25 cellular contexts compared by ENCODE assay signal in genomic region chr2:129133692-129134641, GRCh38.
DNase-seq lines count a peak whose midpoint lies in the region; ATAC-seq and TF ChIP-seq lines count a peak whose summit lies in the region.
"Had no signal": no experiment of that assay in that cellular context is flagged by ENCODE, and none has a peak within 500 bp of the region (broad histone marks: within the 10 kb centered on the region; RNA-seq: fewer than 3 reads in every experiment).

No MANE protein-coding gene starts in this region.

- H3K27me3 Mint-ChIP-seq in mesothelial cell of epicardium (ENCODE audit: low read depth) = no peaks in the 10 kb centered on the region
- H3K27me3 Mint-ChIP-seq: CD4-positive, alpha-beta T cell; CD8-positive, alpha-beta memory T cell had no signal

- H3K79me2 ChIP-seq in Loucy (ENCODE audit: insufficient read depth, low read length) (no peaks in the 10 kb centered on the region), GM23248 (ENCODE audit: insufficient read depth) (no peaks in the 10 kb centered on the region)

- H3K4me2 ChIP-seq in Loucy (ENCODE audit: low read depth, low read length, poor library complexity, severe bottlenecking) (peak overlapping the region; percentile 25), mesenchymal stem cell (ENCODE audit: low read length, poor library complexity, severe bottlenecking) (no peak overlapping the region), GM23248 (ENCODE audit: unreplicated experiment) (no peak overlapping the region)
- H3K4me2 ChIP-seq: A549; BLaER1 treated with 17β-estradiol and CSF1 and Interleukin-3, amounts not matched to agents 10 nM and 100 nM had no signal

- intact Hi-C loops in body of pancreas (cut with DNase I) = no loop called here

- peak; percentile 85 for ATAC-seq in body of pancreas
- no peak for ATAC-seq in GM18519 (IDR thresholded peaks at IDR 0.05; ENCODE audit: low FRiP score, unreplicated experiment)
- ATAC-seq: A549, GM12878 had no signal

- no peak overlapping the region for H2AFZ ChIP-seq in Loucy (ENCODE audit: low read length)
- no peak overlapping the region for H2AFZ ChIP-seq in mesenchymal stem cell (ENCODE audit: low read depth, low read length)
- no peak overlapping the region for H2AFZ ChIP-seq in GM23248

- H3K23ac ChIP-seq in mesenchymal stem cell (ENCODE audit: low read length in 2 of 2) = no peak overlapping the region

- H2AK5ac ChIP-seq in mesenchymal stem cell (ENCODE audit: low read length, severe bottlenecking) = no peak overlapping the region

- no peak overlapping the region for H2BK15ac ChIP-seq in mesenchymal stem cell (ENCODE audit: low read depth, poor library complexity, severe bottlenecking)

- H3K4me3 ChIP-seq in Loucy (ENCODE audit: low read length, poor library complexity, severe bottlenecking) (peak overlapping the region; percentile 2), body of pancreas (no peak overlapping the region), mesenchymal stem cell (ENCODE audit: insufficient read depth in 1 of 2, low read depth in 1 of 2, low read length in 2 of 2) (no peak overlapping the region), GM23248 (no peak overlapping the region)
- H3K4me3 ChIP-seq: A549; BLaER1 treated with 17β-estradiol and CSF1 and Interleukin-3, amounts not matched to agents 10 nM and 100 nM; GM12878; HAP-1 had no signal

- peaks cover 33% of the 10 kb centered on the region for H3K4me1 Mint-ChIP-seq in mesothelial cell of epicardium
- H3K4me1 Mint-ChIP-seq: CD14-positive monocyte; CD8-positive, alpha-beta memory T cell had no signal

- H3K27ac Mint-ChIP-seq in mesothelial cell of epicardium = peak overlapping the region; percentile 27
- H3K27ac Mint-ChIP-seq: CD14-positive monocyte; CD4-positive, alpha-beta T cell; CD8-positive, alpha-beta memory T cell; HFFc6 had no signal

- H3K4me3 Mint-ChIP-seq in mesothelial cell of epicardium = no peak overlapping the region
- H3K4me3 Mint-ChIP-seq: CD14-positive monocyte; CD4-positive, alpha-beta T cell; CD8-positive, alpha-beta memory T cell; HFFc6 had no signal

- H4K91ac ChIP-seq in mesenchymal stem cell (ENCODE audit: low read length) = no peak overlapping the region

- no peaks in the 10 kb centered on the region for H3K36me3 ChIP-seq in Loucy (ENCODE audit: insufficient read depth, low read length)
- H3K36me3 ChIP-seq in body of pancreas (replicated peaks in 1 of 2; ENCODE audit: insufficient read depth in 1 of 2, low read depth in 2 of 2) = no peaks in the 10 kb centered on the region
- H3K36me3 ChIP-seq in mesenchymal stem cell (ENCODE audit: control insufficient read depth in 1 of 2, insufficient read depth in 2 of 2, low read depth in 1 of 2, low read length in 2 of 2) = no peaks in the 10 kb centered on the region
- H3K36me3 ChIP-seq in GM23248 (ENCODE audit: low read depth) = no peaks in the 10 kb centered on the region
- H3K36me3 ChIP-seq: BE2C; BLaER1 treated with 17β-estradiol and CSF1 and Interleukin-3, amounts not matched to agents 10 nM and 100 nM; HAP-1 had no signal

- H3K9ac ChIP-seq in Loucy (ENCODE audit: low read depth, low read length, poor library complexity, severe bottlenecking) = no peak overlapping the region
- no peak overlapping the region for H3K9ac ChIP-seq in mesenchymal stem cell (ENCODE audit: low read length)
- no peak overlapping the region for H3K9ac ChIP-seq in GM23248
- H3K9ac ChIP-seq: BLaER1 treated with 17β-estradiol and CSF1 and Interleukin-3, amounts not matched to agents 10 nM and 100 nM had no signal

- H3K9me2 ChIP-seq in Loucy (replicated peaks; ENCODE audit: low read depth, low read length) (no peaks in the 10 kb centered on the region), GM23248 (ENCODE audit: insufficient read depth) (no peaks in the 10 kb centered on the region)

- no peaks in the 10 kb centered on the region for H3K79me1 ChIP-seq in mesenchymal stem cell (replicated peaks; ENCODE audit: low read length, poor library complexity, severe bottlenecking)

- TF ChIP-seq CTCF in Loucy (conservative IDR thresholded peaks at IDR 0.05; ENCODE audit: low read length) = no peak
- TF ChIP-seq CTCF in body of pancreas (IDR thresholded peaks at IDR 0.05) = no peak
- no peak for TF ChIP-seq CTCF in mesothelial cell of epicardium (IDR thresholded peaks at IDR 0.05; ENCODE audit: unreplicated experiment)

- peak overlapping the region in 3 of 4 donors; percentile 66 to 80 (median 80) for H3K27ac ChIP-seq in body of pancreas
- no peak overlapping the region for H3K27ac ChIP-seq in mesenchymal stem cell (ENCODE audit: low read length, poor library complexity, severe bottlenecking)
- H3K27ac ChIP-seq in GM23248 = no peak overlapping the region
- H3K27ac ChIP-seq: A549; BLaER1 treated with 17β-estradiol and CSF1 and Interleukin-3, amounts not matched to agents 10 nM and 100 nM had no signal

- H2BK120ac ChIP-seq in mesenchymal stem cell (ENCODE audit: low read depth, low read length) = no peak overlapping the region

- H2BK5ac ChIP-seq in mesenchymal stem cell (ENCODE audit: low read depth, low read length, poor library complexity, severe bottlenecking) = no peak overlapping the region

- H3K27me3 ChIP-seq in Loucy (ENCODE audit: insufficient read depth, low read length, poor library complexity, severe bottlenecking) (no peaks in the 10 kb centered on the region), body of pancreas (no peaks in the 10 kb centered on the region), mesenchymal stem cell (ENCODE audit: control insufficient read depth in 1 of 2, insufficient read depth in 1 of 2, low read length in 2 of 2) (no peaks in the 10 kb centered on the region), GM23248 (replicated peaks; ENCODE audit: insufficient read depth) (no peaks in the 10 kb centered on the region)
- H3K27me3 ChIP-seq: BE2C; BLaER1 treated with 17β-estradiol and CSF1 and Interleukin-3, amounts not matched to agents 10 nM and 100 nM had no signal

- peaks cover 2% of the 10 kb centered on the region for H3K36me3 Mint-ChIP-seq in mesothelial cell of epicardium
- H3K36me3 Mint-ChIP-seq: CD14-positive monocyte; CD8-positive, alpha-beta memory T cell had no signal

- H4K8ac ChIP-seq in mesenchymal stem cell (ENCODE audit: low read length) = no peak overlapping the region

- peak overlapping the region in 1 of 2 experiments; percentile 70 for H3K18ac ChIP-seq in mesenchymal stem cell (ENCODE audit: low read depth in 1 of 2, low read length in 2 of 2)

- in situ Hi-C loops in GM23248 (cut with MboI) = no loop called here

- peaks cover 24% of the 10 kb centered on the region for H3K9me3 Mint-ChIP-seq in mesothelial cell of epicardium
- H3K9me3 Mint-ChIP-seq: CD4-positive, alpha-beta T cell had no signal

- H4K20me1 ChIP-seq in Loucy (ENCODE audit: insufficient read depth, low read length, poor library complexity, severe bottlenecking) (no peaks in the 10 kb centered on the region), GM23248 (ENCODE audit: insufficient read depth) (no peaks in the 10 kb centered on the region)
- H4K20me1 ChIP-seq: BLaER1 treated with 17β-estradiol and CSF1 and Interleukin-3, amounts not matched to agents 10 nM and 100 nM had no signal

- H3K4ac ChIP-seq in mesenchymal stem cell (ENCODE audit: low read depth in 1 of 2, low read length in 2 of 2) = no peak overlapping the region

- H3F3A ChIP-seq in Loucy (ENCODE audit: low read depth) (peaks cover 4% of the 10 kb centered on the region; the same call in 1 of the 2 replicates), GM23248 (ENCODE audit: insufficient read depth) (no peaks in the 10 kb centered on the region)

- DNase-seq in body of pancreas (peak in 3 of 4 donors; percentile 16 to 50 (median 27)), mesenchymal stem cell (peak; percentile 8), mesothelial cell of epicardium (ENCODE audit: low spot score in 2 of 2, unreplicated experiment in 2 of 2) (no peak), GM23248 (no peak)
- no peak for DNase-seq in effector CD4-positive, alpha-beta T cell
- DNase-seq in activated CD4-positive, CD25-positive, alpha-beta regulatory T cell (lab: John Stamatoyannopoulos, UW) = no peak
- DNase-seq: 8988T; ACHN; AML-193; BE2C; CD4-positive, alpha-beta T cell; CD8-positive, alpha-beta memory T cell; DMS 273 treated with DMSO at 0.1 percent for 48 hours; DMS79; EL; GDM1; GOT3; HFFc6 had no signal

- 40 to 49% methylated on average over 8 of the region's 8 CpGs for WGBS in body of pancreas, 2 donors
- WGBS in mesenchymal stem cell = 80% methylated on average over 5 of the region's 8 CpGs
- 47 to 57% methylated on average over 8 of the region's 8 CpGs for WGBS in GM23248 (ENCODE audit: low coverage in 1 of 2, low lambda C conversion rate in 2 of 2, missing lambda C conversion rate in 2 of 2), 2 experiments

- H3K9me3 ChIP-seq in Loucy (ENCODE audit: insufficient read depth, low read depth, low read length) (no peaks in the 10 kb centered on the region; the same call in 1 of the 2 replicates), body of pancreas (no peaks in the 10 kb centered on the region), mesenchymal stem cell (ENCODE audit: control insufficient read depth, low read length) (no peaks in the 10 kb centered on the region), GM23248 (ENCODE audit: low read depth) (no peaks in the 10 kb centered on the region)
- H3K9me3 ChIP-seq: A549, BE2C, HAP-1 had no signal

- H3K4me1 ChIP-seq in Loucy (ENCODE audit: insufficient read depth, low read length, poor library complexity, severe bottlenecking) (peaks cover 35% of the 10 kb centered on the region), body of pancreas (peaks cover 46% of the 10 kb centered on the region), mesenchymal stem cell (ENCODE audit: control insufficient read depth, insufficient read depth, low read depth, low read length) (no peaks in the 10 kb centered on the region), GM23248 (ENCODE audit: insufficient read depth) (no peaks in the 10 kb centered on the region)
- H3K4me1 ChIP-seq: A549, BE2C, HAP-1 had no signal

- no peak overlapping the region for H3K14ac ChIP-seq in mesenchymal stem cell (ENCODE audit: low read length in 2 of 2)

- no peak for TF ChIP-seq POLR2A in body of pancreas (IDR thresholded peaks at IDR 0.05)

- H2BK12ac ChIP-seq in mesenchymal stem cell (ENCODE audit: low read length in 2 of 2) = no peak overlapping the region

Comparison
In these comparisons a context has a peak if more than half of its experiments do, and no peak if none do; other contexts are left out.
1. DNase-seq: peak in body of pancreas (3 of 4) and mesenchymal stem cell (single experiment); none in mesothelial cell of epicardium (0 of 2), GM23248 (single experiment), effector CD4-positive, alpha-beta T cell (single experiment) and activated CD4-positive, CD25-positive, alpha-beta regulatory T cell (0 of 4).
2. H3K27ac ChIP-seq: peak in body of pancreas (3 of 4); none in mesenchymal stem cell (single experiment) and GM23248 (single experiment).